Comparison of ENCODE assay signal across 23 cellular contexts in genomic region chr1:227560814-227561213, GRCh38. TPM values are rescaled to one million over a fixed set of nuclear protein-coding genes. Genes with fewer than 3 reads are reported as not detected.
DNase-seq lines count a peak whose midpoint lies in the region; ATAC-seq and TF ChIP-seq lines count a peak whose summit lies in the region.
"Had no signal": no experiment of that assay in that cellular context is flagged by ENCODE, and none has a peak within 500 bp of the region (broad histone marks: within the 10 kb centered on the region; RNA-seq: fewer than 3 reads in every experiment).

No MANE protein-coding gene starts in this region.

- H3K36me3 ChIP-seq in heart left ventricle (no peaks in the 10 kb centered on the region), psoas muscle (ENCODE audit: insufficient read depth in 1 of 2, low read depth in 1 of 2) (no peaks in the 10 kb centered on the region), vagina (no peaks in the 10 kb centered on the region)
- H3K36me3 ChIP-seq: colonic mucosa, pancreas, upper lobe of left lung had no signal

- ATAC-seq in heart left ventricle (peak in 1 of 4 donors; percentile 13), Right ventricle myocardium inferior (no peak), psoas muscle (no peak)
- ATAC-seq: A549; activated naive CD4-positive, alpha-beta T cell treated with anti-CD3 and anti-CD28 coated beads, Interleukin-2, amount 50 U/mL, for 72 hours; left colon; naive thymus-derived CD8-positive, alpha-beta T cell; pancreas had no signal

- TF ChIP-seq CTCF in heart left ventricle (IDR thresholded peaks at IDR 0.05) (peak in 3 of 12 donors; percentile 9 to 17 (median 13)), psoas muscle (IDR thresholded peaks at IDR 0.05) (no peak), vagina (IDR thresholded peaks at IDR 0.05) (no peak), GM20000 (IDR thresholded peaks at IDR 0.05; ENCODE audit: extremely low read depth, missing control alignments) (no peak)

- H3K4me1 ChIP-seq in heart left ventricle (peaks cover 0 to 23% (median 8%) of the 10 kb centered on the region in 12 donors), psoas muscle (peaks cover 3% of the 10 kb centered on the region), vagina (peaks cover 19% of the 10 kb centered on the region)
- H3K4me1 ChIP-seq: A549, colonic mucosa had no signal

- peak in 3 of 5 donors; percentile 32 to 55 (median 37) for DNase-seq in heart left ventricle
- DNase-seq in Right ventricle myocardium inferior (ENCODE audit: missing footprints) = no peak
- DNase-seq in erythroblast (lab: John Stamatoyannopoulos, UW) = peak; percentile 36 to 46
- DNase-seq in psoas muscle = peak in 1 of 2 donors; percentile 45
- DNase-seq in vagina (ENCODE audit: extremely low spot score in 2 of 2) = no peak
- DNase-seq in GM20000 (ENCODE audit: low spot score) = no peak
- no peak for DNase-seq in SKM-1 (lab: John Stamatoyannopoulos, UW; ENCODE audit: unreplicated experiment)
- DNase-seq in COR-L47 (lab: John Stamatoyannopoulos, UW) = no peak
- DNase-seq: activated CD4-positive, alpha-beta T cell treated with anti-CD3 and anti-CD28 coated beads, Interleukin-2, amount 10 ng/mL, durations not matched to agents 7 days and 5 days; Calu3; colonic mucosa; H9; MG63; naive thymus-derived CD8-positive, alpha-beta T cell; NCI-H1436; NCI-H524 treated with DMSO at 0.1 percent for 48 hours; T-helper 2 cell had no signal

- H3K27me3 ChIP-seq in heart left ventricle = peaks cover 6 to 42% (median 30%) of the 10 kb centered on the region in 9 donors
- peaks cover 0 to 28% (median 14%) of the 10 kb centered on the region in 3 donors for H3K27me3 ChIP-seq in psoas muscle (ENCODE audit: insufficient read depth in 3 of 3, low read length in 2 of 3)
- H3K27me3 ChIP-seq in vagina = no peaks in the 10 kb centered on the region
- H3K27me3 ChIP-seq: MG63, pancreas had no signal

- no peak overlapping the region for H3K27ac ChIP-seq in heart left ventricle
- no peak overlapping the region for H3K27ac ChIP-seq in psoas muscle
- H3K27ac ChIP-seq in vagina = no peak overlapping the region
- H3K27ac ChIP-seq: A549, colonic mucosa, pancreas, SK-N-MC, upper lobe of left lung had no signal

- H3K4me3 ChIP-seq in heart left ventricle (peak overlapping the region in 8 of 12 donors; percentile 8 to 38 (median 23)), psoas muscle (peak overlapping the region; percentile 11), vagina (peak overlapping the region; percentile 25 to 30)
- H3K4me3 ChIP-seq: A549, colonic mucosa, MG63, pancreas, SK-N-MC had no signal

- TF ChIP-seq POLR2A in heart left ventricle (IDR thresholded peaks at IDR 0.05) = no peak
- TF ChIP-seq POLR2A in erythroblast (IDR thresholded peaks at IDR 0.05; ENCODE audit: low read length) = no peak
- TF ChIP-seq POLR2A in vagina (IDR thresholded peaks at IDR 0.05) = no peak

- intact Hi-C loops in heart left ventricle (cut with DNase I) (loop anchor here in 7 of 10 donors (5.0 to 10.0 kb wide), 6 partner anchors 164 to 386 kb away; partner anchors contain the start of genes WNT9A (in 2 of the 7), JMJD4 (in 1 of the 7) and SNAP47 (in 1 of the 7)), Right ventricle myocardium inferior (cut with DNase I) (loop anchor here (5.0 kb wide), 1 partner anchor 176 kb away; the partner anchor contains the start of genes JMJD4 and SNAP47), psoas muscle (cut with DNase I) (no loop called here), vagina (cut with DNase I) (no loop called here)

- WGBS in heart left ventricle, 4 donors = 10 to 18% (median 16%) methylated on average over 21 to 37 of the region's 37 CpGs
- 29 to 37% (median 36%) methylated on average over 29 to 37 of the region's 37 CpGs for WGBS in psoas muscle, 3 donors

- no peaks in the 10 kb centered on the region for H3K9me3 ChIP-seq in heart left ventricle
- no peaks in the 10 kb centered on the region for H3K9me3 ChIP-seq in psoas muscle
- H3K9me3 ChIP-seq in vagina = no peaks in the 10 kb centered on the region
- H3K9me3 ChIP-seq: colonic mucosa, pancreas had no signal

RNA-seq across cellular contexts. Expression of gene ZNF678, which starts 2.5 kb away (rescaled TPM):
- total RNA-seq in heart left ventricle (1 to 10 TPM; 2.2 to 6.0 (median 3.3) TPM), Right ventricle myocardium inferior (3.0 TPM), psoas muscle (1 to 10 TPM; 3.0 to 5.0 (median 4.2) TPM), vagina (15.2 TPM)
- polyA plus RNA-seq in heart left ventricle (1 to 10 TPM in 1 of 2 donors, under 1 TPM in 1; 0.99 to 2.2 TPM), psoas muscle (1 to 10 TPM; 1.2 to 2.6 (median 2.1) TPM)

Comparison
In these comparisons a context has a peak if more than half of its experiments do, and no peak if none do; other contexts are left out.
1. DNase-seq: peak in heart left ventricle (3 of 5) and erythroblast (2 of 2); none in Right ventricle myocardium inferior (single experiment), vagina (0 of 2), GM20000 (single experiment), SKM-1 (single experiment) and COR-L47 (single experiment).
2. intact Hi-C loops: an anchor here in heart left ventricle (5.0 to 10.0 kb wide) and Right ventricle myocardium inferior (5.0 kb wide); none called in psoas muscle and vagina.
3. Peak in every context shown above with its lines, with median percentiles within 50 percentile points of each other: H3K4me3 ChIP-seq.